20 cellular contexts compared by ENCODE assay signal in the genomic region with DNA sequence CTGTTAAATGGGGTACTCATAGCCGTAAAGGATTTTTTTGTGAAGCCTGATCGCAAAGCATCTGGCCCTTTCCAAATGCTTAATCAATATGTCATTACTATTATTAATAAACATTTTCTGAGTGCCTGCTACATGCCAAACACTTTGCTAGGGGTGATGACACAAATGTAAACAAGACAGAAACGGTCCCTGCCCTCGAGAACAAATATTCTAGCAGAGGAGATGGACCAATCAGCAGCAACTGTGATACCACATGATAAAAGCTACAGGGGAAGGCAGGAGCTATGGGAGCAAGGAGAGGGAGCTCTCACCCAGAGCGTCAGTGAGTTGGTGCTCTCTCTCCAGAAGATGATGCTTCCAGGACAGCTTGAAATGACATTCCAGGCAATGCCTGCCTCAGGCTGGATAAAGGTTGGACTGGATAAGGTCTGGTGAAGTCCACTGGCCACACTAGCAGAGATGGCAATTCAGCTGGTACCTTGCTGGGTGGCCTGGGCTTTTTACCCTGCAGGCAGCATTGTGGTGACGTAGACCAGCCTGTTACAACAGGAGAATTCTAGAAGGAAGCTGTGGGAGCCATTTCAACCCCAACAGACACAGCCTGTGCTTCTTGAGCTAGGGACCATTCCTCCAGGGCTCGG.
DNase-seq lines count a peak whose midpoint lies in the region; ATAC-seq and TF ChIP-seq lines count a peak whose summit lies in the region.
"Had no signal": no experiment of that assay in that cellular context is flagged by ENCODE, and none has a peak within 500 bp of the region (broad histone marks: within the 10 kb centered on the region; RNA-seq: fewer than 3 reads in every experiment).

No MANE protein-coding gene starts in this region.

- no peaks in the 10 kb centered on the region for H3K9me3 Mint-ChIP-seq in stimulated activated memory B cell treated with anti-CD40 and anti-IgM and Interleukin-4, amounts not matched to agents 10 μg/mL and 1 μg/mL and 100 μg/mL, for 72 hours
- H3K9me3 Mint-ChIP-seq: CD4-positive, alpha-beta memory T cell had no signal

- H3K27me3 Mint-ChIP-seq in stimulated activated memory B cell treated with anti-CD40 and anti-IgM and Interleukin-4, amounts not matched to agents 10 μg/mL and 1 μg/mL and 100 μg/mL, for 72 hours, result no peaks in the 10 kb centered on the region

- no peak overlapping the region for H3K4me3 Mint-ChIP-seq in stimulated activated memory B cell treated with anti-CD40 and anti-IgM and Interleukin-4, amounts not matched to agents 10 μg/mL and 1 μg/mL and 100 μg/mL, for 72 hours
- H3K4me3 Mint-ChIP-seq: CD4-positive, alpha-beta memory T cell had no signal

- no peak for TF ChIP-seq CTCF in epithelial cell of esophagus (IDR thresholded peaks at IDR 0.05; ENCODE audit: insufficient read depth, low read depth, low read length, missing control alignments)

- peak; percentile 36 for DNase-seq in NCI-H748 (lab: John Stamatoyannopoulos, UW; ENCODE audit: unreplicated experiment)
- no peak for DNase-seq in NCI-H748 treated with DMSO at 0.1 percent for 48 hours (lab: John Stamatoyannopoulos, UW)
- DNase-seq in NCI-H510A (lab: John Stamatoyannopoulos, UW), result peak; percentile 25
- DNase-seq in epithelial cell of esophagus (ENCODE audit: low read depth), result peak; percentile 47
- DNase-seq in HUDEP-2 (lab: John Stamatoyannopoulos, UW; ENCODE audit: unreplicated experiment in 76 of 76), result no peak
- no peak for DNase-seq in SW480 (ENCODE audit: low spot score)
- DNase-seq in activated CD4-positive, alpha-beta T cell treated with anti-CD3 and anti-CD28 coated beads, Interleukin-2, amount 50 U/mL, for 1 hour, result no peak
- DNase-seq: Calu3; CD4-positive, alpha-beta memory T cell; DMS79; HCEC 1CT; Kasumi-1; NCI-H1105; NCI-H1694; NCI-H345; NCI-H774; Peyer's patch; Right ventricle myocardium superior had no signal

- peak overlapping the region; percentile 1 for H3K27ac Mint-ChIP-seq in stimulated activated memory B cell treated with anti-CD40 and anti-IgM and Interleukin-4, amounts not matched to agents 10 μg/mL and 1 μg/mL and 100 μg/mL, for 72 hours

- peaks cover 67% of the 10 kb centered on the region for H3K4me1 Mint-ChIP-seq in stimulated activated memory B cell treated with anti-CD40 and anti-IgM and Interleukin-4, amounts not matched to agents 10 μg/mL and 1 μg/mL and 100 μg/mL, for 72 hours

- no peak for ATAC-seq in stimulated activated memory B cell treated with anti-CD40 and anti-IgM and Interleukin-4, amounts not matched to agents 10 μg/mL and 1 μg/mL and 100 μg/mL, for 72 hours
- ATAC-seq: SK-N-SH treated with all-trans-retinoic acid at 6 μM for 48 hours had no signal

- H3K36me3 Mint-ChIP-seq in stimulated activated memory B cell treated with anti-CD40 and anti-IgM and Interleukin-4, amounts not matched to agents 10 μg/mL and 1 μg/mL and 100 μg/mL, for 72 hours, result no peaks in the 10 kb centered on the region
- H3K36me3 Mint-ChIP-seq: CD4-positive, alpha-beta memory T cell had no signal

- H3K4me3 ChIP-seq in epithelial cell of esophagus (ENCODE audit: low read length), result no peak overlapping the region
- H3K4me3 ChIP-seq: Peyer's patch had no signal

Comparison
In these comparisons a context has a peak if more than half of its experiments do, and no peak if none do; other contexts are left out.
1. DNase-seq: peak in NCI-H748 (single experiment), NCI-H510A (single experiment) and epithelial cell of esophagus (single experiment); none in NCI-H748 treated with DMSO at 0.1 percent for 48 hours (single experiment), HUDEP-2 (0 of 76), SW480 (single experiment) and activated CD4-positive, alpha-beta T cell treated with anti-CD3 and anti-CD28 coated beads, Interleukin-2, amount 50 U/mL, for 1 hour (single experiment).